In the genomic region with DNA sequence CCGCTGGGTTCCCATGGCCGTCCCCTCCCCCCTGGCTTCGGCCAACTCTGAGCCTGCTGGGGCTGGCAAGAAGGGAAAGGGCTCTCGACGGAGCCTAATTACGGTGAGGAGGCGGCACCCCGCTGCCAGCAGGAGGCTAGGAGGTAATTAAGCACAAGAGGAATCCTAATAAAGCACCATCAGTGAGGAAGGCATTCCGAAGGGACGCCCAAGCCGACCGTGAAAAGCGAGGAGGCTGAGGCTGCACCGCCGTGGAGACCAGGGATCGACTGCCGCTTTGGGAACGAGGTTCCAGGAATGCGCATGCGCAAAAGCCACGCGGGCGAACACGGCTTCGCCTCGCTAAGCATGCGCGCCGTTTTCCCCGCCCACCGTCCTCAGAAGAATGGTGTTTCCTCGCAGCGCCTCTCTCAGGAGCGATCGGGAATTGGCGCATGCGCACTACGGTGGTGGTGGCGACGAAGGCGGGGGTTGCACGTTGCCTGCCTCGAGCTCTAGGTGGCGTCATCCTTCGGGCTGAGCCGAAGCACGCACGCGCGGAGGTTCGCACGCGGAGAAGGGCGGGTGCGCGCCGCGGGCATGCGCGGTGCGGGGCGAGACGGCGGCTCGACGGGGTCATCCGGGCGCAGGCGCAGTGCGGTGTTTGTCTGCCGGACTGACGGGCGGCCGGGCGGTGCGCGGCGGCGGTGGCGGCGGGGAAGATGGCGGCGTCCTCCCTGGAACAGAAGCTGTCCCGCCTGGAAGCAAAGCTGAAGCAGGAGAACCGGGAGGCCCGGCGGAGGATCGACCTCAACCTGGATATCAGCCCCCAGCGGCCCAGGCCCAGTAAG, we compare ENCODE assay signal across 8 cellular contexts. TPM values are rescaled to one million over a fixed set of nuclear protein-coding genes. Genes with fewer than 3 reads are reported as not detected.
DNase-seq lines count a peak whose midpoint lies in the region; ATAC-seq and TF ChIP-seq lines count a peak whose summit lies in the region.

A gene (plus strand): TSS at position 634 of the 830 bp plus-strand sequence. CDS start 68 bp downstream, at position 702.

- TF ChIP-seq CTCF in 22Rv1 (IDR thresholded peaks at IDR 0.05), result peak; percentile 93
- TF ChIP-seq CTCF in hepatocyte (IDR thresholded peaks at IDR 0.05; ENCODE audit: poor library complexity), result peak; percentile 85

- H3K79me2 ChIP-seq in hepatocyte, result peaks cover 48% of the 10 kb centered on the region

- H3K9me2 ChIP-seq in hepatocyte (replicated peaks; ENCODE audit: insufficient read depth), result no peaks in the 10 kb centered on the region

- peaks cover 20% of the 10 kb centered on the region for H3K4me1 ChIP-seq in hepatocyte (ENCODE audit: insufficient read depth)

- no peaks in the 10 kb centered on the region for H3K27me3 ChIP-seq in hepatocyte

- H3K27ac ChIP-seq in 22Rv1 (peak within 1 kb of the TSS; percentile 88), hepatocyte (peak within 1 kb of the TSS; percentile 82)

- peak within 1 kb of the TSS; percentile 96 for H3K4me3 ChIP-seq in hepatocyte

- DNase-seq in NCI-H2081 (lab: John Stamatoyannopoulos, UW) (peak; percentile 98 to 99), T1000 (lab: John Stamatoyannopoulos, UW) (peak; percentile 99), astrocyte of the hippocampus (ENCODE audit: low read depth, low spot score) (peak; percentile 100), hepatocyte (ENCODE audit: low spot score) (peak; percentile 100), renal cortical epithelial cell (ENCODE audit: low read depth) (peak; percentile 94)

- H3K9me3 ChIP-seq in hepatocyte (ENCODE audit: low read depth), result no peaks in the 10 kb centered on the region

- H3K4me2 ChIP-seq in hepatocyte, result peak within 1 kb of the TSS; percentile 98

- peak; percentile 89 for ATAC-seq in GM18511 (IDR thresholded peaks at IDR 0.05; ENCODE audit: unreplicated experiment)
- peak; percentile 83 for ATAC-seq in HG03039 (IDR thresholded peaks at IDR 0.05; ENCODE audit: unreplicated experiment)

- no peaks in the 10 kb centered on the region for H3K36me3 ChIP-seq in hepatocyte (replicated peaks; ENCODE audit: insufficient read depth, low read depth)

- under 1% methylated on average over 64 of the region's 89 CpGs for WGBS in hepatocyte (ENCODE audit: low lambda C conversion rate, missing lambda C conversion rate)

- peaks cover 40% of the 10 kb centered on the region for H4K20me1 ChIP-seq in hepatocyte (ENCODE audit: insufficient read depth, poor library complexity, severe bottlenecking)

- H2AFZ ChIP-seq in hepatocyte, result peak within 1 kb of the TSS; percentile 49

RNA-seq across cellular contexts. Expression of the gene that starts here (rescaled TPM):
- 13.6 and 13.8 TPM in 2 replicates for total RNA-seq in hepatocyte
- 11.8 and 12.8 TPM in 2 replicates for polyA plus RNA-seq in hepatocyte
- 9.6 and 19.0 TPM in 2 replicates for total RNA-seq in renal cortical epithelial cell

Comparison
In these comparisons a context has a peak if more than half of its experiments do, and no peak if none do; other contexts are left out.
1. Peak in every context shown above with its lines: DNase-seq, ATAC-seq, H3K4me3 ChIP-seq and H3K27ac ChIP-seq.